ENCODE assay signal across 12 cellular contexts in genomic region chr1:77824083-77824482, GRCh38. TPM values are rescaled to one million over a fixed set of nuclear protein-coding genes. Genes with fewer than 3 reads are reported as not detected.
DNase-seq lines count a peak whose midpoint lies in the region; ATAC-seq and TF ChIP-seq lines count a peak whose summit lies in the region.
"Had no signal": no experiment of that assay in that cellular context is flagged by ENCODE, and none has a peak within 500 bp of the region (broad histone marks: within the 10 kb centered on the region; RNA-seq: fewer than 3 reads in every experiment).

No MANE protein-coding gene starts in this region.

- ATAC-seq in lower lobe of right lung: peak; percentile 25 to 55
- ATAC-seq: GM12878; stimulated activated memory B cell treated with anti-CD40 and anti-IgM and Interleukin-4, amounts not matched to agents 10 μg/mL and 1 μg/mL and 100 μg/mL, for 72 hours had no signal

- peak overlapping the region; percentile 93 for H3K27ac Mint-ChIP-seq in chondrocyte (ENCODE audit: unreplicated experiment)
- no peak overlapping the region for H3K27ac Mint-ChIP-seq in activated naive CD4-positive, alpha-beta T cell treated with anti-CD3 and anti-CD28 coated beads for 36 hours
- H3K27ac Mint-ChIP-seq: CD4-positive, CD25-positive, alpha-beta regulatory T cell; stimulated activated memory B cell treated with anti-CD40 and anti-IgM and Interleukin-4, amounts not matched to agents 10 μg/mL and 1 μg/mL and 100 μg/mL, for 72 hours had no signal

- H3K4me3 ChIP-seq in AG10803 (ENCODE audit: low read length): no peak overlapping the region
- no peak overlapping the region for H3K4me3 ChIP-seq in lower lobe of right lung
- H3K4me3 ChIP-seq: GM12878 had no signal

- no peaks in the 10 kb centered on the region for H3K27me3 ChIP-seq in lower lobe of right lung (ENCODE audit: low read depth)

- H3K27ac ChIP-seq in lower lobe of right lung: no peak overlapping the region

- TF ChIP-seq CTCF in AG10803 (conservative IDR thresholded peaks at IDR 0.05; ENCODE audit: low read length): no peak
- no peak for TF ChIP-seq CTCF in chondrocyte (IDR thresholded peaks at IDR 0.05)
- no peak for TF ChIP-seq CTCF in lower lobe of right lung (IDR thresholded peaks at IDR 0.05)

- H3K4me1 Mint-ChIP-seq in chondrocyte (ENCODE audit: low read depth): peaks cover 25% of the 10 kb centered on the region
- H3K4me1 Mint-ChIP-seq in activated naive CD4-positive, alpha-beta T cell treated with anti-CD3 and anti-CD28 coated beads for 36 hours (ENCODE audit: low read depth): no peaks in the 10 kb centered on the region

- peak; percentile 82 for DNase-seq in AG10803 (ENCODE audit: low read depth)
- DNase-seq in LHCN-M2 (ENCODE audit: low read depth): peak; percentile 67
- no peak for DNase-seq in chondrocyte (ENCODE audit: low spot score)
- DNase-seq in lower lobe of right lung: no peak
- DNase-seq in activated naive CD4-positive, alpha-beta T cell treated with anti-CD3 and anti-CD28 coated beads for 36 hours: no peak
- DNase-seq in stimulated activated CD4-positive, alpha-beta T cell treated with anti-CD3 and anti-CD28 coated beads, Interleukin-4, amount 100 ng/mL, for 24 hours: no peak
- DNase-seq in T-helper 2 cell: no peak
- no peak for DNase-seq in retina
- DNase-seq: CD4-positive, CD25-positive, alpha-beta regulatory T cell; NCI-H345 had no signal

- no peak overlapping the region for H3K4me3 Mint-ChIP-seq in chondrocyte (ENCODE audit: unreplicated experiment)
- H3K4me3 Mint-ChIP-seq in activated naive CD4-positive, alpha-beta T cell treated with anti-CD3 and anti-CD28 coated beads for 36 hours: no peak overlapping the region
- H3K4me3 Mint-ChIP-seq: CD4-positive, CD25-positive, alpha-beta regulatory T cell; stimulated activated memory B cell treated with anti-CD40 and anti-IgM and Interleukin-4, amounts not matched to agents 10 μg/mL and 1 μg/mL and 100 μg/mL, for 72 hours had no signal

- peaks cover 11% of the 10 kb centered on the region for H3K36me3 Mint-ChIP-seq in chondrocyte (ENCODE audit: low read depth)
- H3K36me3 Mint-ChIP-seq in activated naive CD4-positive, alpha-beta T cell treated with anti-CD3 and anti-CD28 coated beads for 36 hours (ENCODE audit: low read depth): peaks cover 6% of the 10 kb centered on the region

- no peaks in the 10 kb centered on the region for H3K27me3 Mint-ChIP-seq in chondrocyte (ENCODE audit: low read depth)
- no peaks in the 10 kb centered on the region for H3K27me3 Mint-ChIP-seq in activated naive CD4-positive, alpha-beta T cell treated with anti-CD3 and anti-CD28 coated beads for 36 hours (ENCODE audit: low read depth)
- H3K27me3 Mint-ChIP-seq: CD4-positive, CD25-positive, alpha-beta regulatory T cell; stimulated activated memory B cell treated with anti-CD40 and anti-IgM and Interleukin-4, amounts not matched to agents 10 μg/mL and 1 μg/mL and 100 μg/mL, for 72 hours had no signal

- intact Hi-C loops in lower lobe of right lung (cut with DNase I): no loop called here
- intact Hi-C loops in activated naive CD4-positive, alpha-beta T cell treated with anti-CD3 and anti-CD28 coated beads for 36 hours (cut with micrococcal nuclease): loop anchor here (10.0 kb wide), 1 partner anchor 679 kb away; no protein-coding TSS in a partner anchor

- H3K9me3 ChIP-seq in lower lobe of right lung: no peaks in the 10 kb centered on the region

- peaks cover 6% of the 10 kb centered on the region for H3K4me1 ChIP-seq in lower lobe of right lung

- CTCF ChIA-PET in activated naive CD4-positive, alpha-beta T cell treated with anti-CD3 and anti-CD28 coated beads for 36 hours (lab: Charles Lee): interaction anchor here (0.6 to 0.8 kb wide), 3 partner anchors 40 to 291 kb away, joined by 3 to 4 read pairs (median 4); no protein-coding TSS in a partner anchor

- H3K9me3 Mint-ChIP-seq in chondrocyte (ENCODE audit: low read depth): peaks cover 4% of the 10 kb centered on the region
- H3K9me3 Mint-ChIP-seq in activated naive CD4-positive, alpha-beta T cell treated with anti-CD3 and anti-CD28 coated beads for 36 hours: no peaks in the 10 kb centered on the region
- H3K9me3 Mint-ChIP-seq: CD4-positive, CD25-positive, alpha-beta regulatory T cell; stimulated activated memory B cell treated with anti-CD40 and anti-IgM and Interleukin-4, amounts not matched to agents 10 μg/mL and 1 μg/mL and 100 μg/mL, for 72 hours had no signal

- peaks cover 28% of the 10 kb centered on the region for H3K36me3 ChIP-seq in lower lobe of right lung

RNA-seq across cellular contexts. Expression of gene MIGA1, which starts 44.6 kb away (rescaled TPM):
- total RNA-seq in LHCN-M2 (2014; rRNA removed) (11.9 and 14.7 TPM in 2 replicates), chondrocyte (18.6 to 25.6 TPM (median 19.1 TPM) in 3 replicates), lower lobe of right lung (16.5 TPM)
- polyA plus RNA-seq in LHCN-M2 (2012): 3.0 TPM
- total RNA-seq in activated naive CD4-positive, alpha-beta T cell treated with anti-CD3 and anti-CD28 coated beads for 36 hours: 1 to 10 TPM; 7.7 to 8.8 TPM

Comparison
In these comparisons a context has a peak if more than half of its experiments do, and no peak if none do; other contexts are left out.
1. DNase-seq: peak in AG10803 (single experiment) and LHCN-M2 (single experiment); none in chondrocyte (single experiment), lower lobe of right lung (single experiment), activated naive CD4-positive, alpha-beta T cell treated with anti-CD3 and anti-CD28 coated beads for 36 hours (single experiment), stimulated activated CD4-positive, alpha-beta T cell treated with anti-CD3 and anti-CD28 coated beads, Interleukin-4, amount 100 ng/mL, for 24 hours (single experiment), T-helper 2 cell (0 of 5) and retina (single experiment).